ENCODE assay signal across 1 cellular context in the genomic region with DNA sequence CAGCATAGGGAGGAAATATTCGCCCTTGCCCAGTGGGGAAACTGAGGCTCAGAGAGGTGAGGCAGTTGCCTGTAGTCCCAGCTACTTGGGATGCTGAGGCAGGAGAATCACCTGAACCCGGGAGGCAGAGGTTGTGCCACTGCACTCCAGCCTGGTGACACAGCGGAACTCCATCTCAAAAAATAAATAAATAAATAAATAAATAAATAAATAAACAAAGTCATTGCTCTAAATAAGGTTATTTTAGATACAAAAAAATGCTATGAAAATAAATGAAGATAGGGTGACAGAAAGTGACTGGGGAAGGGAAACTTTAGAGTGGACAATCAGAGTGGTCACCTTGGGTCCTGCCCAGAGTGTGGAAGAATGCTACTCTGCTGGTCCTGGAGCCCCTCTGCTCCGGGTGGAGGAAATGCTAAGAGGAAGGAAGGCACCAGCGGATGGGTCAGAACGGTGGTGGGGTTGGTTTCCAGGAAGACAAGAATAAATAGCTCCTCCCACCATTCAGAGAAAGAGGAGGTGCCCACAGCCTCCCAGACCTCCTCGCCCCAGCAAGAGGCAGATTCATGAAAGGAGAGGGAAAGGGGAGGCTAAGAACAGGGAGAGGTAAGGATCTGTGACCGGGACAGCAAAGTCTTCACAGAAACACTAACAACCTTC.
TF ChIP-seq lines count a peak whose summit lies in the region.

No MANE protein-coding gene starts in this region.

TF ChIP-seq in HEK293, 187 proteins besides CTCF, POLR2A, EP300 and RAD21:
- TF ChIP-seq, protein P1, sequence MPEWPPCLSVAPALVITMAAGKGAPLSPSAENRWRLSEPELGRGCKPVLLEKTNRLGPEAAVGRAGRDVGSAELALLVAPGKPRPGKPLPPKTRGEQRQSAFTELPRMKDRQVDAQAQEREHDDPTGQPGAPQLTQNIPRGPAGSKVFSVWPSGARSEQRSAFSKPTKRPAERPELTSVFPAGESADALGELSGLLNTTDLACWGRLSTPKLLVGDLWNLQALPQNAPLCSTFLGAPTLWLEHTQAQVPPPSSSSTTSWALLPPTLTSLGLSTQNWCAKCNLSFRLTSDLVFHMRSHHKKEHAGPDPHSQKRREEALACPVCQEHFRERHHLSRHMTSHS (tag by site-specific recombination; IDR thresholded peaks at IDR 0.05): no peak
- TF ChIP-seq ZNF76 (tag by site-specific recombination; IDR thresholded peaks at IDR 0.05; ENCODE audit: borderline replicate concordance, low read depth) (no peak), HOXA7 (CRISPR knock-in tag; IDR thresholded peaks at IDR 0.05; ENCODE audit: borderline replicate concordance) (no peak), ZSCAN23 (tag by site-specific recombination; IDR thresholded peaks at IDR 0.05) (no peak), ZNF777 (tag by site-specific recombination; IDR thresholded peaks at IDR 0.05; ENCODE audit: borderline replicate concordance) (no peak), IKZF3 (tag by site-specific recombination; IDR thresholded peaks at IDR 0.05) (no peak), ZNF426 (tag by site-specific recombination; IDR thresholded peaks at IDR 0.05) (peak; percentile 52), ZBTB1 (tag by site-specific recombination; IDR thresholded peaks at IDR 0.05) (no peak), ZFP69B (tag by site-specific recombination; IDR thresholded peaks at IDR 0.05) (no peak), ZNF175 (tag by site-specific recombination; IDR thresholded peaks at IDR 0.05) (no peak), ZNF114 (tag by site-specific recombination; IDR thresholded peaks at IDR 0.05) (no peak), ZNF19 (tag by site-specific recombination; IDR thresholded peaks at IDR 0.05; ENCODE audit: low read depth) (no peak), ZNF521 (tag by site-specific recombination; IDR thresholded peaks at IDR 0.05) (no peak), ZNF24 (tag by site-specific recombination; IDR thresholded peaks at IDR 0.05) (no peak), ZNF664 (tag by site-specific recombination; IDR thresholded peaks at IDR 0.05) (0 out of 2 replicates have a peak, but pooled peaks have one; percentile 41), ZNF555 (tag by site-specific recombination; conservative IDR thresholded peaks at IDR 0.05) (peak; percentile 19; the same call in 1 of the 2 replicates), ZNF776 (tag by site-specific recombination; IDR thresholded peaks at IDR 0.05; ENCODE audit: borderline replicate concordance) (no peak), ZNF169 (tag by site-specific recombination; IDR thresholded peaks at IDR 0.05) (no peak), ZNF558 (tag by site-specific recombination; IDR thresholded peaks at IDR 0.05) (no peak), ZNF473 (tag by site-specific recombination; IDR thresholded peaks at IDR 0.05) (no peak), ZBTB8A (tag by site-specific recombination; IDR thresholded peaks at IDR 0.05) (peak; percentile 22; the same call in 1 of the 2 replicates), KLF1 (tag by site-specific recombination; IDR thresholded peaks at IDR 0.05) (no peak), ZNF514 (tag by site-specific recombination; IDR thresholded peaks at IDR 0.05) (no peak), ZNF623 (tag by site-specific recombination; IDR thresholded peaks at IDR 0.05) (peak; percentile 54; the same call in 1 of the 2 replicates), ZNF23 (tag by site-specific recombination; IDR thresholded peaks at IDR 0.05; ENCODE audit: borderline replicate concordance) (no peak), ZNF140 (tag by site-specific recombination; IDR thresholded peaks at IDR 0.05) (peak; percentile 44; the same call in 1 of the 2 replicates), ZNF433 (tag by site-specific recombination; IDR thresholded peaks at IDR 0.05; ENCODE audit: low read depth) (0 out of 2 replicates have a peak, but pooled peaks have one; percentile 8), ZNF654 (tag by site-specific recombination; IDR thresholded peaks at IDR 0.05; ENCODE audit: low read depth) (peak; percentile 15; the same call in 1 of the 2 replicates), ZNF501 (tag by site-specific recombination; IDR thresholded peaks at IDR 0.05) (no peak), ZNF404 (tag by site-specific recombination; IDR thresholded peaks at IDR 0.05) (peak; percentile 40; the same call in 1 of the 2 replicates), ZNF394 (tag by site-specific recombination; IDR thresholded peaks at IDR 0.05; ENCODE audit: borderline replicate concordance) (peak; percentile 86; the same call in 1 of the 2 replicates)
- TF ChIP-seq, protein P2, sequence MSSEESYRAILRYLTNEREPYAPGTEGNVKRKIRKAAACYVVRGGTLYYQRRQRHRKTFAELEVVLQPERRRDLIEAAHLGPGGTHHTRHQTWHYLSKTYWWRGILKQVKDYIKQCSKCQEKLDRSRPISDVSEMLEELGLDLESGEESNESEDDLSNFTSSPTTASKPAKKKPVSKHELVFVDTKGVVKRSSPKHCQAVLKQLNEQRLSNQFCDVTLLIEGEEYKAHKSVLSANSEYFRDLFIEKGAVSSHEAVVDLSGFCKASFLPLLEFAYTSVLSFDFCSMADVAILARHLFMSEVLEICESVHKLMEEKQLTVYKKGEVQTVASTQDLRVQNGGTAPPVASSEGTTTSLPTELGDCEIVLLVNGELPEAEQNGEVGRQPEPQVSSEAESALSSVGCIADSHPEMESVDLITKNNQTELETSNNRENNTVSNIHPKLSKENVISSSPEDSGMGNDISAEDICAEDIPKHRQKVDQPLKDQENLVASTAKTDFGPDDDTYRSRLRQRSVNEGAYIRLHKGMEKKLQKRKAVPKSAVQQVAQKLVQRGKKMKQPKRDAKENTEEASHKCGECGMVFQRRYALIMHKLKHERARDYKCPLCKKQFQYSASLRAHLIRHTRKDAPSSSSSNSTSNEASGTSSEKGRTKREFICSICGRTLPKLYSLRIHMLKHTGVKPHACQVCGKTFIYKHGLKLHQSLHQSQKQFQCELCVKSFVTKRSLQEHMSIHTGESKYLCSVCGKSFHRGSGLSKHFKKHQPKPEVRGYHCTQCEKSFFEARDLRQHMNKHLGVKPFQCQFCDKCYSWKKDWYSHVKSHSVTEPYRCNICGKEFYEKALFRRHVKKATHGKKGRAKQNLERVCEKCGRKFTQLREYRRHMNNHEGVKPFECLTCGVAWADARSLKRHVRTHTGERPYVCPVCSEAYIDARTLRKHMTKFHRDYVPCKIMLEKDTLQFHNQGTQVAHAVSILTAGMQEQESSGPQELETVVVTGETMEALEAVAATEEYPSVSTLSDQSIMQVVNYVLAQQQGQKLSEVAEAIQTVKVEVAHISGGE (tag by site-specific recombination; conservative IDR thresholded peaks at IDR 0.05; ENCODE audit: low read depth): peak; percentile 40; the same call in 1 of the 2 replicates
- TF ChIP-seq, protein P3, sequence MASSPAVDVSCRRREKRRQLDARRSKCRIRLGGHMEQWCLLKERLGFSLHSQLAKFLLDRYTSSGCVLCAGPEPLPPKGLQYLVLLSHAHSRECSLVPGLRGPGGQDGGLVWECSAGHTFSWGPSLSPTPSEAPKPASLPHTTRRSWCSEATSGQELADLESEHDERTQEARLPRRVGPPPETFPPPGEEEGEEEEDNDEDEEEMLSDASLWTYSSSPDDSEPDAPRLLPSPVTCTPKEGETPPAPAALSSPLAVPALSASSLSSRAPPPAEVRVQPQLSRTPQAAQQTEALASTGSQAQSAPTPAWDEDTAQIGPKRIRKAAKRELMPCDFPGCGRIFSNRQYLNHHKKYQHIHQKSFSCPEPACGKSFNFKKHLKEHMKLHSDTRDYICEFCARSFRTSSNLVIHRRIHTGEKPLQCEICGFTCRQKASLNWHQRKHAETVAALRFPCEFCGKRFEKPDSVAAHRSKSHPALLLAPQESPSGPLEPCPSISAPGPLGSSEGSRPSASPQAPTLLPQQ (tag by site-specific recombination; IDR thresholded peaks at IDR 0.05): no peak
- TF ChIP-seq, protein P4, sequence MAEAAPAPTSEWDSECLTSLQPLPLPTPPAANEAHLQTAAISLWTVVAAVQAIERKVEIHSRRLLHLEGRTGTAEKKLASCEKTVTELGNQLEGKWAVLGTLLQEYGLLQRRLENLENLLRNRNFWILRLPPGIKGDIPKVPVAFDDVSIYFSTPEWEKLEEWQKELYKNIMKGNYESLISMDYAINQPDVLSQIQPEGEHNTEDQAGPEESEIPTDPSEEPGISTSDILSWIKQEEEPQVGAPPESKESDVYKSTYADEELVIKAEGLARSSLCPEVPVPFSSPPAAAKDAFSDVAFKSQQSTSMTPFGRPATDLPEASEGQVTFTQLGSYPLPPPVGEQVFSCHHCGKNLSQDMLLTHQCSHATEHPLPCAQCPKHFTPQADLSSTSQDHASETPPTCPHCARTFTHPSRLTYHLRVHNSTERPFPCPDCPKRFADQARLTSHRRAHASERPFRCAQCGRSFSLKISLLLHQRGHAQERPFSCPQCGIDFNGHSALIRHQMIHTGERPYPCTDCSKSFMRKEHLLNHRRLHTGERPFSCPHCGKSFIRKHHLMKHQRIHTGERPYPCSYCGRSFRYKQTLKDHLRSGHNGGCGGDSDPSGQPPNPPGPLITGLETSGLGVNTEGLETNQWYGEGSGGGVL (tag by site-specific recombination; IDR thresholded peaks at IDR 0.05): no peak
- TF ChIP-seq, protein P5, sequence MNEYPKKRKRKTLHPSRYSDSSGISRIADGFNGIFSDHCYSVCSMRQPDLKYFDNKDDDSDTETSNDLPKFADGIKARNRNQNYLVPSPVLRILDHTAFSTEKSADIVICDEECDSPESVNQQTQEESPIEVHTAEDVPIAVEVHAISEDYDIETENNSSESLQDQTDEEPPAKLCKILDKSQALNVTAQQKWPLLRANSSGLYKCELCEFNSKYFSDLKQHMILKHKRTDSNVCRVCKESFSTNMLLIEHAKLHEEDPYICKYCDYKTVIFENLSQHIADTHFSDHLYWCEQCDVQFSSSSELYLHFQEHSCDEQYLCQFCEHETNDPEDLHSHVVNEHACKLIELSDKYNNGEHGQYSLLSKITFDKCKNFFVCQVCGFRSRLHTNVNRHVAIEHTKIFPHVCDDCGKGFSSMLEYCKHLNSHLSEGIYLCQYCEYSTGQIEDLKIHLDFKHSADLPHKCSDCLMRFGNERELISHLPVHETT (tag by site-specific recombination; IDR thresholded peaks at IDR 0.05): no peak
- TF ChIP-seq, protein P6, sequence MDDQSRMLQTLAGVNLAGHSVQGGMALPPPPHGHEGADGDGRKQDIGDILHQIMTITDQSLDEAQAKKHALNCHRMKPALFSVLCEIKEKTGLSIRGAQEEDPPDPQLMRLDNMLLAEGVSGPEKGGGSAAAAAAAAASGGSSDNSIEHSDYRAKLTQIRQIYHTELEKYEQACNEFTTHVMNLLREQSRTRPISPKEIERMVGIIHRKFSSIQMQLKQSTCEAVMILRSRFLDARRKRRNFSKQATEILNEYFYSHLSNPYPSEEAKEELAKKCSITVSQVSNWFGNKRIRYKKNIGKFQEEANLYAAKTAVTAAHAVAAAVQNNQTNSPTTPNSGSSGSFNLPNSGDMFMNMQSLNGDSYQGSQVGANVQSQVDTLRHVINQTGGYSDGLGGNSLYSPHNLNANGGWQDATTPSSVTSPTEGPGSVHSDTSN (CRISPR knock-in tag; IDR thresholded peaks at IDR 0.05): no peak
- TF ChIP-seq, protein P7, sequence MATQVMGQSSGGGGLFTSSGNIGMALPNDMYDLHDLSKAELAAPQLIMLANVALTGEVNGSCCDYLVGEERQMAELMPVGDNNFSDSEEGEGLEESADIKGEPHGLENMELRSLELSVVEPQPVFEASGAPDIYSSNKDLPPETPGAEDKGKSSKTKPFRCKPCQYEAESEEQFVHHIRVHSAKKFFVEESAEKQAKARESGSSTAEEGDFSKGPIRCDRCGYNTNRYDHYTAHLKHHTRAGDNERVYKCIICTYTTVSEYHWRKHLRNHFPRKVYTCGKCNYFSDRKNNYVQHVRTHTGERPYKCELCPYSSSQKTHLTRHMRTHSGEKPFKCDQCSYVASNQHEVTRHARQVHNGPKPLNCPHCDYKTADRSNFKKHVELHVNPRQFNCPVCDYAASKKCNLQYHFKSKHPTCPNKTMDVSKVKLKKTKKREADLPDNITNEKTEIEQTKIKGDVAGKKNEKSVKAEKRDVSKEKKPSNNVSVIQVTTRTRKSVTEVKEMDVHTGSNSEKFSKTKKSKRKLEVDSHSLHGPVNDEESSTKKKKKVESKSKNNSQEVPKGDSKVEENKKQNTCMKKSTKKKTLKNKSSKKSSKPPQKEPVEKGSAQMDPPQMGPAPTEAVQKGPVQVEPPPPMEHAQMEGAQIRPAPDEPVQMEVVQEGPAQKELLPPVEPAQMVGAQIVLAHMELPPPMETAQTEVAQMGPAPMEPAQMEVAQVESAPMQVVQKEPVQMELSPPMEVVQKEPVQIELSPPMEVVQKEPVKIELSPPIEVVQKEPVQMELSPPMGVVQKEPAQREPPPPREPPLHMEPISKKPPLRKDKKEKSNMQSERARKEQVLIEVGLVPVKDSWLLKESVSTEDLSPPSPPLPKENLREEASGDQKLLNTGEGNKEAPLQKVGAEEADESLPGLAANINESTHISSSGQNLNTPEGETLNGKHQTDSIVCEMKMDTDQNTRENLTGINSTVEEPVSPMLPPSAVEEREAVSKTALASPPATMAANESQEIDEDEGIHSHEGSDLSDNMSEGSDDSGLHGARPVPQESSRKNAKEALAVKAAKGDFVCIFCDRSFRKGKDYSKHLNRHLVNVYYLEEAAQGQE (tag by site-specific recombination; IDR thresholded peaks at IDR 0.05): 0 out of 2 replicates have a peak, but pooled peaks have one; percentile 19
- TF ChIP-seq, protein P8, sequence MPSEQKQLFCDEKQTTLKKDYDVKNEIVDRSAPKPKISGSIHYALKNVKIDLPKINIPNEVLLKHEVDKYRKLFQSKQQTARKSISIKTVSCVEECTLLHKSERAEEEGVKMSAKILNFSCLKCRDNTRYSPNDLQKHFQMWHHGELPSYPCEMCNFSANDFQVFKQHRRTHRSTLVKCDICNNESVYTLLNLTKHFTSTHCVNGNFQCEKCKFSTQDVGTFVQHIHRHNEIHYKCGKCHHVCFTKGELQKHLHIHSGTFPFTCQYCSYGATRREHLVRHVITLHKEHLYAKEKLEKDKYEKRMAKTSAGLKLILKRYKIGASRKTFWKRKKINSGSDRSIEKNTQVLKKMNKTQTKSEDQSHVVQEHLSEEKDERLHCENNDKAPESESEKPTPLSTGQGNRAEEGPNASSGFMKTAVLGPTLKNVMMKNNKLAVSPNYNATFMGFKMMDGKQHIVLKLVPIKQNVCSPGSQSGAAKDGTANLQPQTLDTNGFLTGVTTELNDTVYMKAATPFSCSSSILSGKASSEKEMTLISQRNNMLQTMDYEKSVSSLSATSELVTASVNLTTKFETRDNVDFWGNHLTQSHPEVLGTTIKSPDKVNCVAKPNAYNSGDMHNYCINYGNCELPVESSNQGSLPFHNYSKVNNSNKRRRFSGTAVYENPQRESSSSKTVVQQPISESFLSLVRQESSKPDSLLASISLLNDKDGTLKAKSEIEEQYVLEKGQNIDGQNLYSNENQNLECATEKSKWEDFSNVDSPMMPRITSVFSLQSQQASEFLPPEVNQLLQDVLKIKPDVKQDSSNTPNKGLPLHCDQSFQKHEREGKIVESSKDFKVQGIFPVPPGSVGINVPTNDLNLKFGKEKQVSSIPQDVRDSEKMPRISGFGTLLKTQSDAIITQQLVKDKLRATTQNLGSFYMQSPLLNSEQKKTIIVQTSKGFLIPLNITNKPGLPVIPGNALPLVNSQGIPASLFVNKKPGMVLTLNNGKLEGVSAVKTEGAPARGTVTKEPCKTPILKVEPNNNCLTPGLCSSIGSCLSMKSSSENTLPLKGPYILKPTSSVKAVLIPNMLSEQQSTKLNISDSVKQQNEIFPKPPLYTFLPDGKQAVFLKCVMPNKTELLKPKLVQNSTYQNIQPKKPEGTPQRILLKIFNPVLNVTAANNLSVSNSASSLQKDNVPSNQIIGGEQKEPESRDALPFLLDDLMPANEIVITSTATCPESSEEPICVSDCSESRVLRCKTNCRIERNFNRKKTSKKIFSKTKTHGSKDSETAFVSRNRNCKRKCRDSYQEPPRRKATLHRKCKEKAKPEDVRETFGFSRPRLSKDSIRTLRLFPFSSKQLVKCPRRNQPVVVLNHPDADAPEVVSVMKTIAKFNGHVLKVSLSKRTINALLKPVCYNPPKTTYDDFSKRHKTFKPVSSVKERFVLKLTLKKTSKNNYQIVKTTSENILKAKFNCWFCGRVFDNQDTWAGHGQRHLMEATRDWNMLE (tag by site-specific recombination; conservative IDR thresholded peaks at IDR 0.05; ENCODE audit: low read depth): peak; percentile 74
